In the genomic region with DNA sequence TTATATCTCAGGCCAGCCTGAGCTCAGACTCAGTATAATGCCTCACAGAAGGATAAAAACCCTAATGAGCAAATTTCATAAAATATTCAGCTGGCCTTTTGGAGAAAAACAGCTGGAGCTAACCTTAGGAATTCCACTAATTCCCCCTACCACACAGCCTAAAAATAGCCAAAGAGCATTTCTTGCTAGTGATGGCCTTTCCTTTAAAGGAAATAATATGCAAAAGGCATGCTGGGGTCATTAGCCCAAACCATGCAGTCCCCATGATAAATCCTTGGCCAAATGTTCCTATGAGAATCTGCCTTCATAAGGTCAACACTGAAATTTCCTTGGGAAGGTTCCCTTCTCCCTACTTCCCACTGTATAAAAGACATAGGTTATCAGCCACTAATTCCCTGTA, we compare ENCODE assay signal across 18 cellular contexts. TPM values are rescaled to one million over a fixed set of nuclear protein-coding genes. Genes with fewer than 3 reads are reported as not detected.
DNase-seq lines count a peak whose midpoint lies in the region; ATAC-seq and TF ChIP-seq lines count a peak whose summit lies in the region.
"Had no signal": no experiment of that assay in that cellular context is flagged by ENCODE, and none has a peak within 500 bp of the region (broad histone marks: within the 10 kb centered on the region; RNA-seq: fewer than 3 reads in every experiment).

No MANE protein-coding gene starts in this region.

- no peaks in the 10 kb centered on the region for H3K27me3 ChIP-seq in lower lobe of right lung (ENCODE audit: low read depth)
- H3K27me3 ChIP-seq: hepatocyte had no signal

- no peak overlapping the region for H3K4me3 Mint-ChIP-seq in stimulated activated effector memory CD8-positive, alpha-beta T cell treated with anti-CD3 and anti-CD28 coated beads, Interleukin-12 subunit alpha, Interleukin-12 subunit beta, amount 100 ng/mL, for 72 hours
- no peak overlapping the region for H3K4me3 Mint-ChIP-seq in T-helper 17 cell
- H3K4me3 Mint-ChIP-seq: activated naive CD8-positive, alpha-beta T cell treated with anti-CD3 and anti-CD28 coated beads, Interleukin-2, amount 50 U/mL, for 24 hours; activated T-cell treated with anti-CD3 and anti-CD28 coated beads, Interleukin-2, amount 50 U/mL, for 4 hours; naive B cell had no signal

- H3K9me3 ChIP-seq in lower lobe of right lung (no peaks in the 10 kb centered on the region), T-helper 17 cell (ENCODE audit: control insufficient read depth, low read length, poor library complexity, severe bottlenecking) (no peaks in the 10 kb centered on the region)

- H3K36me3 ChIP-seq in lower lobe of right lung: no peaks in the 10 kb centered on the region

- intact Hi-C loops in lower lobe of right lung (cut with DNase I): no loop called here

- DNase-seq in GM04503 (ENCODE audit: low read depth) (peak; percentile 68), astrocyte of the hippocampus (ENCODE audit: low read depth, low spot score) (peak; percentile 58), lower lobe of right lung (no peak), T-helper 17 cell (no peak)
- no peak for DNase-seq in stimulated activated effector memory CD8-positive, alpha-beta T cell treated with anti-CD3 and anti-CD28 coated beads, Interleukin-12 subunit alpha, Interleukin-12 subunit beta, amount 100 ng/mL, for 72 hours (ENCODE audit: low spot score in 2 of 2)
- DNase-seq in activated CD4-positive, alpha-beta T cell treated with anti-CD3 and anti-CD28 coated beads, Interleukin-2, amount 50 U/mL, for 1 hour: no peak
- DNase-seq: activated CD4-positive, alpha-beta T cell treated with anti-CD3 and anti-CD28 coated beads, Interleukin-2, amount 50 U/mL, for 4 hours; activated naive CD8-positive, alpha-beta T cell treated with anti-CD3 and anti-CD28 coated beads, Interleukin-2, amount 50 U/mL, for 24 hours; activated T-cell treated with anti-CD3 and anti-CD28 coated beads, Interleukin-2, amount 50 U/mL, for 4 hours; CD4-positive, alpha-beta memory T cell; H7; naive B cell; NCI-H187; NCI-H510A treated with DMSO at 0.1 percent for 48 hours; substantia nigra had no signal

- ATAC-seq in lower lobe of right lung: no peak
- ATAC-seq in stimulated activated effector memory CD8-positive, alpha-beta T cell treated with anti-CD3 and anti-CD28 coated beads, Interleukin-12 subunit alpha, Interleukin-12 subunit beta, amount 100 ng/mL, for 72 hours: no peak
- no peak for ATAC-seq in T-helper 17 cell
- no peak for ATAC-seq in HG02763 (IDR thresholded peaks at IDR 0.05; ENCODE audit: unreplicated experiment)
- ATAC-seq: activated naive CD8-positive, alpha-beta T cell treated with anti-CD3 and anti-CD28 coated beads, Interleukin-2, amount 50 U/mL, for 24 hours; activated T-cell treated with anti-CD3 and anti-CD28 coated beads, Interleukin-2, amount 50 U/mL, for 4 hours had no signal

- H3K4me3 ChIP-seq in lower lobe of right lung: no peak overlapping the region
- H3K4me3 ChIP-seq: hepatocyte, SK-N-MC had no signal

- peaks cover 69% of the 10 kb centered on the region for H3K4me1 Mint-ChIP-seq in stimulated activated effector memory CD8-positive, alpha-beta T cell treated with anti-CD3 and anti-CD28 coated beads, Interleukin-12 subunit alpha, Interleukin-12 subunit beta, amount 100 ng/mL, for 72 hours
- H3K4me1 Mint-ChIP-seq in T-helper 17 cell: peaks cover 27% of the 10 kb centered on the region
- H3K4me1 Mint-ChIP-seq: naive B cell had no signal

- H3K9me3 Mint-ChIP-seq in stimulated activated effector memory CD8-positive, alpha-beta T cell treated with anti-CD3 and anti-CD28 coated beads, Interleukin-12 subunit alpha, Interleukin-12 subunit beta, amount 100 ng/mL, for 72 hours: peaks cover 8% of the 10 kb centered on the region

- peaks cover 4% of the 10 kb centered on the region for H3K27me3 Mint-ChIP-seq in T-helper 17 cell
- H3K27me3 Mint-ChIP-seq: activated naive CD8-positive, alpha-beta T cell treated with anti-CD3 and anti-CD28 coated beads, Interleukin-2, amount 50 U/mL, for 24 hours; naive B cell had no signal

- no peak for TF ChIP-seq CTCF in lower lobe of right lung (IDR thresholded peaks at IDR 0.05)

- peak overlapping the region; percentile 26 for H3K27ac Mint-ChIP-seq in stimulated activated effector memory CD8-positive, alpha-beta T cell treated with anti-CD3 and anti-CD28 coated beads, Interleukin-12 subunit alpha, Interleukin-12 subunit beta, amount 100 ng/mL, for 72 hours
- no peak overlapping the region for H3K27ac Mint-ChIP-seq in T-helper 17 cell
- H3K27ac Mint-ChIP-seq: activated naive CD8-positive, alpha-beta T cell treated with anti-CD3 and anti-CD28 coated beads, Interleukin-2, amount 50 U/mL, for 24 hours had no signal

- H3K36me3 Mint-ChIP-seq in stimulated activated effector memory CD8-positive, alpha-beta T cell treated with anti-CD3 and anti-CD28 coated beads, Interleukin-12 subunit alpha, Interleukin-12 subunit beta, amount 100 ng/mL, for 72 hours: no peaks in the 10 kb centered on the region
- peaks cover 11% of the 10 kb centered on the region for H3K36me3 Mint-ChIP-seq in T-helper 17 cell (ENCODE audit: low read depth)

- H3K27ac ChIP-seq in lower lobe of right lung: peak overlapping the region; percentile 26
- H3K27ac ChIP-seq: SK-N-MC had no signal

- no peaks in the 10 kb centered on the region for H3K4me1 ChIP-seq in lower lobe of right lung

RNA-seq across cellular contexts. Expression of gene SYTL2, which starts 38.2 kb away (rescaled TPM):
- total RNA-seq in lower lobe of right lung (23.6 TPM), T-helper 17 cell (10 to 100 TPM; 50.0 to 58.8 TPM)

Comparison
In these comparisons a context has a peak if more than half of its experiments do, and no peak if none do; other contexts are left out.
1. DNase-seq: peak in GM04503 (single experiment) and astrocyte of the hippocampus (single experiment); none in lower lobe of right lung (single experiment), stimulated activated effector memory CD8-positive, alpha-beta T cell treated with anti-CD3 and anti-CD28 coated beads, Interleukin-12 subunit alpha, Interleukin-12 subunit beta, amount 100 ng/mL, for 72 hours (0 of 2), T-helper 17 cell (0 of 3) and activated CD4-positive, alpha-beta T cell treated with anti-CD3 and anti-CD28 coated beads, Interleukin-2, amount 50 U/mL, for 1 hour (single experiment).